In genomic region chr9:36995927-36996471, GRCh38 we compare ENCODE assay signal across 8 cellular contexts. TPM values are rescaled to one million over a fixed set of nuclear protein-coding genes. Genes with fewer than 3 reads are reported as not detected.
A peak's percentile ranks its signal among the peaks of the same experiment; 100 is the strongest.
DNase-seq lines count a peak whose midpoint lies in the region; ATAC-seq and TF ChIP-seq lines count a peak whose summit lies in the region.

No MANE protein-coding gene starts in this region.

- no peak for ATAC-seq in HG02970 (IDR thresholded peaks at IDR 0.05; ENCODE audit: low FRiP score, unreplicated experiment)

- H3K36me3 ChIP-seq in SK-N-MC (ENCODE audit: insufficient read depth, low read length) (no peaks in the 10 kb centered on the region), hepatocyte (replicated peaks; ENCODE audit: insufficient read depth, low read depth) (no peaks in the 10 kb centered on the region)

- CTCF ChIA-PET in activated naive CD4-positive, alpha-beta T cell treated with anti-CD3 and anti-CD28 coated beads, Interleukin-2, amount 10 ng/mL, durations not matched to agents 7 days and 5 days (lab: Charles Lee): interaction anchor here (0.7 to 3.2 kb wide), 22 partner anchors 14 to 597 kb away, joined by 3 to 22 read pairs (median 4); partner anchors contain the start of gene TOMM5

- no peaks in the 10 kb centered on the region for H4K20me1 ChIP-seq in hepatocyte (ENCODE audit: insufficient read depth, poor library complexity, severe bottlenecking)

- H2AFZ ChIP-seq in hepatocyte: no peak overlapping the region

- H3K4me3 Mint-ChIP-seq in activated naive CD4-positive, alpha-beta T cell treated with anti-CD3 and anti-CD28 coated beads, Interleukin-2, amount 10 ng/mL, durations not matched to agents 7 days and 5 days: no peak overlapping the region

- peaks cover 52% of the 10 kb centered on the region for H3K27me3 ChIP-seq in hepatocyte

- H3K27me3 Mint-ChIP-seq in activated naive CD4-positive, alpha-beta T cell treated with anti-CD3 and anti-CD28 coated beads, Interleukin-2, amount 10 ng/mL, durations not matched to agents 7 days and 5 days: peaks cover 79% of the 10 kb centered on the region

- H3K9me3 Mint-ChIP-seq in activated naive CD4-positive, alpha-beta T cell treated with anti-CD3 and anti-CD28 coated beads, Interleukin-2, amount 10 ng/mL, durations not matched to agents 7 days and 5 days: peaks cover 8% of the 10 kb centered on the region

- H3K79me2 ChIP-seq in hepatocyte: no peaks in the 10 kb centered on the region

- WGBS in hepatocyte (ENCODE audit: low lambda C conversion rate, missing lambda C conversion rate): 21% methylated on average over 15 of the region's 15 CpGs

- H3K27ac ChIP-seq in SK-N-MC: no peak overlapping the region
- H3K27ac ChIP-seq in hepatocyte: no peak overlapping the region

- TF ChIP-seq POLR2A in GM19193 (IDR thresholded peaks at IDR 0.05; ENCODE audit: extremely low read depth, insufficient read depth, insufficient read length): peak; percentile 30

- H3K36me3 Mint-ChIP-seq in activated naive CD4-positive, alpha-beta T cell treated with anti-CD3 and anti-CD28 coated beads, Interleukin-2, amount 10 ng/mL, durations not matched to agents 7 days and 5 days: no peaks in the 10 kb centered on the region

- H3K4me1 Mint-ChIP-seq in activated naive CD4-positive, alpha-beta T cell treated with anti-CD3 and anti-CD28 coated beads, Interleukin-2, amount 10 ng/mL, durations not matched to agents 7 days and 5 days: peaks cover 3% of the 10 kb centered on the region

- no peak overlapping the region for H3K27ac Mint-ChIP-seq in activated naive CD4-positive, alpha-beta T cell treated with anti-CD3 and anti-CD28 coated beads, Interleukin-2, amount 10 ng/mL, durations not matched to agents 7 days and 5 days

- H3K4me3 ChIP-seq in SK-N-MC (no peak overlapping the region), hepatocyte (no peak overlapping the region)

- no peaks in the 10 kb centered on the region for H3K4me1 ChIP-seq in hepatocyte (ENCODE audit: insufficient read depth)

- no peaks in the 10 kb centered on the region; the same call in 1 of the 2 replicates for H3K9me3 ChIP-seq in SK-N-MC (ENCODE audit: low read depth, low read length)
- H3K9me3 ChIP-seq in hepatocyte (ENCODE audit: low read depth): no peaks in the 10 kb centered on the region

- DNase-seq in AML-193 (lab: John Stamatoyannopoulos, UW) (peak; percentile 53 to 65), LoVo (ENCODE audit: low spot score) (peak; percentile 23), SK-N-MC (ENCODE audit: low read depth, low spot score) (no peak), hepatocyte (ENCODE audit: low spot score) (peak; percentile 76)
- DNase-seq in activated naive CD4-positive, alpha-beta T cell treated with anti-CD3 and anti-CD28 coated beads, Interleukin-2, amount 10 ng/mL, durations not matched to agents 7 days and 5 days: peak; percentile 74
- peak; percentile 23 to 48 (median 41) for DNase-seq in stimulated activated CD4-positive, alpha-beta T cell treated with anti-CD3 and anti-CD28 coated beads, Interleukin-12 subunit alpha, Interleukin-12 subunit beta, amount 100 ng/mL, for 48 hours (ENCODE audit: low read depth in 2 of 3, low spot score in 1 of 3)

- H3K9ac ChIP-seq in SK-N-MC (ENCODE audit: insufficient read length): peak overlapping the region; percentile 39

- no peaks in the 10 kb centered on the region for H3K9me2 ChIP-seq in hepatocyte (replicated peaks; ENCODE audit: insufficient read depth)

- TF ChIP-seq CTCF in hepatocyte (IDR thresholded peaks at IDR 0.05; ENCODE audit: poor library complexity): peak; percentile 52

- peak overlapping the region; percentile 74 for H3K4me2 ChIP-seq in hepatocyte

RNA-seq across cellular contexts. Expression of gene PAX5, which starts 38.1 kb away (rescaled TPM):
- not detected in 2 replicates for total RNA-seq in hepatocyte
- not detected in 2 replicates for polyA plus RNA-seq in hepatocyte
